ENCODE assay signal across 15 cellular contexts in genomic region chr18:78725426-78725825, GRCh38.
DNase-seq lines count a peak whose midpoint lies in the region; ATAC-seq, FAIRE-seq and TF ChIP-seq lines count a peak whose summit lies in the region.
"Had no signal": no experiment of that assay in that cellular context is flagged by ENCODE, and none has a peak within 500 bp of the region (broad histone marks: within the 10 kb centered on the region; RNA-seq: fewer than 3 reads in every experiment).

No MANE protein-coding gene starts in this region.

- H3K36me3 ChIP-seq in right lobe of liver (no peaks in the 10 kb centered on the region), HepG2 (replicated peaks in 1 of 2; ENCODE audit: control insufficient read depth in 1 of 2, insufficient read depth in 2 of 2, low read length in 2 of 2) (no peaks in the 10 kb centered on the region), spleen (no peaks in the 10 kb centered on the region)
- H3K36me3 ChIP-seq: HAP-1 had no signal

- WGBS in right lobe of liver (ENCODE audit: insufficient coverage, low coverage, low lambda C conversion rate, missing lambda C conversion rate) = 53% methylated on average over 6 of the region's 10 CpGs
- WGBS in HepG2 (ENCODE audit: low lambda C conversion rate) = 11% methylated on average over 10 of the region's 10 CpGs
- 83 to 94% (median 90%) methylated on average over 10 of the region's 10 CpGs for WGBS in spleen, 5 donors

- POLR2A ChIA-PET in HepG2 (lab: Yijun Ruan, JAX) = no interaction called here

- TF ChIP-seq POLR2A in right lobe of liver (IDR thresholded peaks at IDR 0.05) (no peak), HepG2 (IDR thresholded peaks at IDR 0.05; ENCODE audit: insufficient read depth in 1 of 2, low read depth in 2 of 2, low read length in 2 of 2) (no peak), spleen (IDR thresholded peaks at IDR 0.05) (no peak)

- H2AFZ ChIP-seq in HepG2 (ENCODE audit: low read length) = no peak overlapping the region

- TF ChIP-seq EP300 in HepG2 (IDR thresholded peaks at IDR 0.05; ENCODE audit: low read depth in 2 of 2, low read length in 2 of 2) (no peak), HepG2 (CRISPR knock-in tag; IDR thresholded peaks at IDR 0.05; ENCODE audit: borderline replicate concordance) (no peak)

- ATAC-seq in right lobe of liver (no peak), HepG2 (no peak)

- H3K9me3 ChIP-seq in right lobe of liver = no peaks in the 10 kb centered on the region
- H3K9me3 ChIP-seq in HepG2 (ENCODE audit: low read length) = no peaks in the 10 kb centered on the region
- no peaks in the 10 kb centered on the region for H3K9me3 ChIP-seq in spleen

- FAIRE-seq in HepG2 (lab: Jason Lieb, UNC) = no peak
- FAIRE-seq: A204.1, GM12892, H1 had no signal

- no peak overlapping the region for H3K27ac ChIP-seq in right lobe of liver
- H3K27ac ChIP-seq in HepG2 (ENCODE audit: extremely low read length, insufficient read depth, low read length) = no peak overlapping the region
- H3K27ac ChIP-seq in spleen = no peak overlapping the region
- H3K27ac ChIP-seq: C4-2B had no signal

- H3K79me2 ChIP-seq in HepG2 (ENCODE audit: insufficient read depth, low read length) = no peaks in the 10 kb centered on the region

- no peaks in the 10 kb centered on the region for H3K27me3 ChIP-seq in right lobe of liver
- peaks cover 5 to 74% of the 10 kb centered on the region in 2 experiments; a peak in 4 of 5 replicates for H3K27me3 ChIP-seq in HepG2 (ENCODE audit: control insufficient read depth in 1 of 2, insufficient read depth in 2 of 2, low read length in 2 of 2)
- H3K27me3 ChIP-seq in spleen (replicated peaks in 1 of 7) = peaks cover 0 to 43% (median 5%) of the 10 kb centered on the region in 7 donors

- in situ Hi-C loops in HepG2 (cut with HindIII; ENCODE audit: extremely low pct_ligation_motif_present, low pct_unique_long_range_greater_than_20kb) = no loop called here

- intact Hi-C loops in right lobe of liver (cut with DNase I) = no loop called here
- intact Hi-C loops in HepG2 (cut with micrococcal nuclease; ENCODE audit: unreplicated experiment) = no loop called here
- intact Hi-C loops in spleen (cut with DNase I; ENCODE audit: low total_unique reads) = no loop called here

- BruUV-seq in HepG2 (replicated peaks; lab: Mats Ljungman, UMichigan) = no TSS peak

- no peak overlapping the region for H3K4me2 ChIP-seq in HepG2 (ENCODE audit: low read depth, low read length)

- H3K4me1 ChIP-seq in right lobe of liver (no peaks in the 10 kb centered on the region), HepG2 (ENCODE audit: insufficient read depth, low read length) (no peaks in the 10 kb centered on the region), spleen (no peaks in the 10 kb centered on the region)

- no peak overlapping the region for H3K9ac ChIP-seq in HepG2 (ENCODE audit: insufficient read depth, low read depth, low read length)

- CTCF ChIA-PET in HepG2 (lab: Yijun Ruan, JAX; ENCODE audit: low intra/inter-chr PET ratio, low total read pairs) = no interaction called here

- TF ChIP-seq CTCF in right lobe of liver (IDR thresholded peaks at IDR 0.05) (no peak), HepG2 (CRISPR knock-in tag; IDR thresholded peaks at IDR 0.05) (no peak), spleen (IDR thresholded peaks at IDR 0.05 in 8 of 11, conservative IDR thresholded peaks at IDR 0.05 in 3 of 11) (no peak)

- peak in 2 of 3 donors; percentile 8 to 12 for DNase-seq in right lobe of liver
- DNase-seq in HepG2 (ENCODE audit: low spot score) = no peak
- peak; percentile 85 for DNase-seq in mesenteric fat pad (ENCODE audit: low spot score)
- DNase-seq in spleen = peak; percentile 51
- DNase-seq in kidney glomerular epithelial cell (lab: John Stamatoyannopoulos, UW) = no peak
- DNase-seq in NOMO-1 treated with dmso at 0.1 percent for 144 hours (lab: John Stamatoyannopoulos, UW; ENCODE audit: unreplicated experiment) = no peak
- DNase-seq in DMS153 (lab: John Stamatoyannopoulos, UW) = no peak
- DNase-seq: CD4-positive, alpha-beta memory T cell; DND-41; GDM1 had no signal

- no peak overlapping the region for H3K4me3 ChIP-seq in right lobe of liver
- H3K4me3 ChIP-seq in HepG2 (replicated peaks in 1 of 3; ENCODE audit: insufficient read depth in 1 of 3, low read depth in 2 of 3, low read length in 3 of 3) = no peak overlapping the region
- H3K4me3 ChIP-seq in spleen = no peak overlapping the region
- H3K4me3 ChIP-seq: HAP-1 had no signal

- peaks cover 2% of the 10 kb centered on the region; the same call in 1 of the 2 replicates for H4K20me1 ChIP-seq in HepG2 (ENCODE audit: insufficient read depth, low read length)

- no peak for TF ChIP-seq RAD21 in HepG2 (CRISPR knock-in tag; IDR thresholded peaks at IDR 0.05)

TF ChIP-seq in HepG2, 621 proteins besides CTCF, POLR2A, EP300 and RAD21:
- TF ChIP-seq RARA (CRISPR knock-in tag; IDR thresholded peaks at IDR 0.05) (no peak), ZNF329 (CRISPR knock-in tag; IDR thresholded peaks at IDR 0.05; ENCODE audit: low read depth) (no peak), ZNF605 (CRISPR knock-in tag; IDR thresholded peaks at IDR 0.05) (no peak), E2F1 (CRISPR knock-in tag; IDR thresholded peaks at IDR 0.05) (no peak), NCOA2 (CRISPR knock-in tag; IDR thresholded peaks at IDR 0.05) (no peak), GATA4 (IDR thresholded peaks at IDR 0.05; ENCODE audit: borderline replicate concordance, low read depth) (no peak), HOXD1 (CRISPR knock-in tag; IDR thresholded peaks at IDR 0.05) (no peak), ZNF143 (CRISPR knock-in tag; IDR thresholded peaks at IDR 0.05) (no peak), SIX1 (CRISPR knock-in tag; IDR thresholded peaks at IDR 0.05; ENCODE audit: borderline replicate concordance) (no peak), ATF7-NPFF (CRISPR knock-in tag; IDR thresholded peaks at IDR 0.05; ENCODE audit: low read depth) (no peak), KMT2A (CRISPR knock-in tag; IDR thresholded peaks at IDR 0.05) (no peak), NFYC (CRISPR knock-in tag; IDR thresholded peaks at IDR 0.05) (no peak), ZNF224 (CRISPR knock-in tag; IDR thresholded peaks at IDR 0.05) (no peak), KLF15 (CRISPR knock-in tag; IDR thresholded peaks at IDR 0.05; ENCODE audit: borderline replicate concordance) (no peak)

Comparison
In these comparisons a context has a peak if more than half of its experiments do, and no peak if none do; other contexts are left out.
1. DNase-seq: peak in right lobe of liver (2 of 3), mesenteric fat pad (single experiment) and spleen (single experiment); none in HepG2 (single experiment), kidney glomerular epithelial cell (single experiment), NOMO-1 treated with dmso at 0.1 percent for 144 hours (single experiment) and DMS153 (single experiment).